Comparison of ENCODE assay signal across 1 cellular context in genomic region chr5:134071850-134072207, GRCh38.
TF ChIP-seq lines count a peak whose summit lies in the region.

No MANE protein-coding gene starts in this region.

TF ChIP-seq in GM23338, 12 proteins besides CTCF, POLR2A, EP300 and RAD21:
- TF ChIP-seq ZNF462 (CRISPR knock-in tag; IDR thresholded peaks at IDR 0.05), result no peak
- no peak for TF ChIP-seq STAT1 (IDR thresholded peaks at IDR 0.05; ENCODE audit: unreplicated experiment)
- TF ChIP-seq POLR2AphosphoS5 (IDR thresholded peaks at IDR 0.05; ENCODE audit: low read depth), result no peak
- TF ChIP-seq EZH2 (IDR thresholded peaks at IDR 0.05; ENCODE audit: low read depth, unreplicated experiment), result no peak
- TF ChIP-seq CREB1 (CRISPR knock-in tag; IDR thresholded peaks at IDR 0.05; ENCODE audit: low read depth), result no peak
- TF ChIP-seq ZNF114 (CRISPR knock-in tag; IDR thresholded peaks at IDR 0.05), result no peak
- no peak for TF ChIP-seq ZNF331 (CRISPR knock-in tag; IDR thresholded peaks at IDR 0.05; ENCODE audit: low read depth)
- no peak for TF ChIP-seq ETS1 (IDR thresholded peaks at IDR 0.05)
- no peak for TF ChIP-seq JUNB (IDR thresholded peaks at IDR 0.05; ENCODE audit: unreplicated experiment)
- no peak for TF ChIP-seq EZH2phosphoT487 (IDR thresholded peaks at IDR 0.05; ENCODE audit: unreplicated experiment)
- TF ChIP-seq NANOG (IDR thresholded peaks at IDR 0.05; ENCODE audit: borderline replicate concordance), result no peak
- TF ChIP-seq, protein P1, sequence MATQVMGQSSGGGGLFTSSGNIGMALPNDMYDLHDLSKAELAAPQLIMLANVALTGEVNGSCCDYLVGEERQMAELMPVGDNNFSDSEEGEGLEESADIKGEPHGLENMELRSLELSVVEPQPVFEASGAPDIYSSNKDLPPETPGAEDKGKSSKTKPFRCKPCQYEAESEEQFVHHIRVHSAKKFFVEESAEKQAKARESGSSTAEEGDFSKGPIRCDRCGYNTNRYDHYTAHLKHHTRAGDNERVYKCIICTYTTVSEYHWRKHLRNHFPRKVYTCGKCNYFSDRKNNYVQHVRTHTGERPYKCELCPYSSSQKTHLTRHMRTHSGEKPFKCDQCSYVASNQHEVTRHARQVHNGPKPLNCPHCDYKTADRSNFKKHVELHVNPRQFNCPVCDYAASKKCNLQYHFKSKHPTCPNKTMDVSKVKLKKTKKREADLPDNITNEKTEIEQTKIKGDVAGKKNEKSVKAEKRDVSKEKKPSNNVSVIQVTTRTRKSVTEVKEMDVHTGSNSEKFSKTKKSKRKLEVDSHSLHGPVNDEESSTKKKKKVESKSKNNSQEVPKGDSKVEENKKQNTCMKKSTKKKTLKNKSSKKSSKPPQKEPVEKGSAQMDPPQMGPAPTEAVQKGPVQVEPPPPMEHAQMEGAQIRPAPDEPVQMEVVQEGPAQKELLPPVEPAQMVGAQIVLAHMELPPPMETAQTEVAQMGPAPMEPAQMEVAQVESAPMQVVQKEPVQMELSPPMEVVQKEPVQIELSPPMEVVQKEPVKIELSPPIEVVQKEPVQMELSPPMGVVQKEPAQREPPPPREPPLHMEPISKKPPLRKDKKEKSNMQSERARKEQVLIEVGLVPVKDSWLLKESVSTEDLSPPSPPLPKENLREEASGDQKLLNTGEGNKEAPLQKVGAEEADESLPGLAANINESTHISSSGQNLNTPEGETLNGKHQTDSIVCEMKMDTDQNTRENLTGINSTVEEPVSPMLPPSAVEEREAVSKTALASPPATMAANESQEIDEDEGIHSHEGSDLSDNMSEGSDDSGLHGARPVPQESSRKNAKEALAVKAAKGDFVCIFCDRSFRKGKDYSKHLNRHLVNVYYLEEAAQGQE (IDR thresholded peaks at IDR 0.05; ENCODE audit: unreplicated experiment), result no peak
